Comparison of ENCODE assay signal across 16 cellular contexts in the genomic region with DNA sequence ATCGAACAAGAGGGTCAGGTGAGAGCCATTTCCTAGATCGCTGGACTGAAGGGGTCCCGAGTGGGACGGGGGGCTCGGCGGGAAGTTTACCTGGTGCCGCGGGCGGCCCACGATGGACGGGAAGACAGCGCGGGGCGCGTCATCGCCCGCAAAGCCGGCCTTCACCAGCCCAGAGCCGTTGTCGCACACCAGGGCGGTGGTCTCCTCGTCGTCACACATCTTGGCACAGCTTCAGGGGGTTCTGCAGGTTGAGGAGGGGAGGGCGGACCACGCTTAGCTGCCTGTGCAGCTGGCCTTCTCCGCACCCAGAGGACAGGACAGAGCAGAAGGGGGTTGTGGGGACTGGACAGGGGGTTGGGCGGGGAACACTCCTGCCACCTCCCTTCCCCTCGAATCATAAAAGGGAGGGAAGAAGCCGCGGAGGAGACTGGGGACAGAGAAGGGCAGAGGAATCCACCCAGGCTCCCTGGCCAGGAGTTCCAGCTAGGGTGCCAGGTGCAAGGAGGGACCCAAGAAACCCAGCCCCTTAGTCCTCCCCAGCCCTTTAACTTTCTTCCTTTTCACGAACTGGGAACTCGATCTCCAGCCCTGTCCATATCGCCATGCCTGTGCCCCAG. TPM values are rescaled to one million over a fixed set of nuclear protein-coding genes. Genes with fewer than 3 reads are reported as not detected.
DNase-seq lines count a peak whose midpoint lies in the region; ATAC-seq, FAIRE-seq and TF ChIP-seq lines count a peak whose summit lies in the region.
"Had no signal": no experiment of that assay in that cellular context is flagged by ENCODE, and none has a peak within 500 bp of the region (broad histone marks: within the 10 kb centered on the region; RNA-seq: fewer than 3 reads in every experiment).

No MANE protein-coding gene starts in this region.

- WGBS in H1 (ENCODE audit: extremely low coverage in 1 of 2, insufficient coverage in 1 of 2, insufficient read length in 1 of 2, insufficient replicate concordance in 2 of 2, low coverage in 1 of 2, low lambda C conversion rate in 2 of 2, missing lambda C conversion rate in 1 of 2), 2 experiments = 69% methylated on average over 22 of the region's 33 CpGs; no CpG with 5 or more reads in 1 of the 2 experiments

- H3K4me3 ChIP-seq in HUES6 (ENCODE audit: low read depth, low read length) = peak overlapping the region; percentile 57
- H3K4me3 ChIP-seq in H1 (ENCODE audit: extremely low read depth in 1 of 4, insufficient read depth in 2 of 4, low read depth in 3 of 4, low read length in 4 of 4) = peak overlapping the region; percentile 33 to 69 (median 46)
- H3K4me3 ChIP-seq in skeletal muscle satellite cell (ENCODE audit: low read length) = peak overlapping the region; percentile 74

- no peaks in the 10 kb centered on the region for H3K79me2 ChIP-seq in H1 (ENCODE audit: control insufficient read depth in 1 of 2, insufficient read depth in 2 of 2, low read length in 2 of 2)

- POLR2A ChIA-PET in H1 (lab: Charles Lee; ENCODE audit: partially characterized antibody) = interaction anchor here (0.9 to 1.4 kb wide), 3 partner anchors 8 to 55 kb away, joined by 3 to 5 read pairs (median 4); no protein-coding TSS in a partner anchor

- TF ChIP-seq POLR2A in H1 (IDR thresholded peaks at IDR 0.05; ENCODE audit: control extremely low read depth in 1 of 2, low read depth in 2 of 2, low read length in 2 of 2) = no peak

- H3K4me2 ChIP-seq in H1 (ENCODE audit: insufficient read depth in 1 of 2, low read depth in 2 of 2, low read length in 2 of 2) (peak overlapping the region; percentile 66 to 73), skeletal muscle satellite cell (ENCODE audit: low read length) (peak overlapping the region; percentile 82)

- no peak overlapping the region for H4K5ac ChIP-seq in H1 (ENCODE audit: insufficient read length, low read depth, low read length)

- no peak for TF ChIP-seq EP300 in H1 (IDR thresholded peaks at IDR 0.05; ENCODE audit: borderline replicate concordance in 1 of 2, low read depth in 2 of 2, low read length in 2 of 2)

- no peak overlapping the region for H2BK120ac ChIP-seq in H1 (replicated peaks; ENCODE audit: low read depth, low read length)

- peak overlapping the region; percentile 88; the same call in 1 of the 2 replicates for H4K8ac ChIP-seq in H1 (ENCODE audit: extremely low read depth, insufficient read depth, low read length)

- H3K4me1 ChIP-seq in HUES6 (ENCODE audit: control insufficient read depth, insufficient read depth, low read length) = peaks cover 23% of the 10 kb centered on the region
- H3K4me1 ChIP-seq in H1 (replicated peaks in 1 of 4; ENCODE audit: control insufficient read depth in 3 of 4, insufficient read depth in 4 of 4, low read length in 3 of 4) = peaks cover 4 to 12% (median 8%) of the 10 kb centered on the region in 4 experiments; a peak in 6 of 7 replicates
- peaks cover 28% of the 10 kb centered on the region for H3K4me1 ChIP-seq in skeletal muscle satellite cell (ENCODE audit: control insufficient read depth, insufficient read depth, low read length)

- CTCF ChIA-PET in H1 (lab: Charles Lee; ENCODE audit: partially characterized antibody) = no interaction called here

- no peak overlapping the region for H2BK15ac ChIP-seq in H1 (ENCODE audit: low read length)

- H3K36me3 ChIP-seq in HUES6 (ENCODE audit: control insufficient read depth, insufficient read depth, low read length) = peaks cover 24% of the 10 kb centered on the region
- peaks cover 0 to 14% (median 0%) of the 10 kb centered on the region in 4 experiments; a peak in 3 of 8 replicates for H3K36me3 ChIP-seq in H1 (ENCODE audit: control insufficient read depth in 2 of 4, insufficient read depth in 4 of 4, low read length in 3 of 4)
- peaks cover 33% of the 10 kb centered on the region for H3K36me3 ChIP-seq in skeletal muscle satellite cell (ENCODE audit: insufficient read depth, low read length)

- H3K14ac ChIP-seq in H1 (ENCODE audit: insufficient read length) = no peak overlapping the region

- H3K79me1 ChIP-seq in H1 (ENCODE audit: low read depth, low read length) = no peaks in the 10 kb centered on the region

- H2AK5ac ChIP-seq in H1 (ENCODE audit: low read depth, low read length) = no peak overlapping the region

- DNase-seq in H1 (ENCODE audit: low read depth in 1 of 2, low spot score in 2 of 2) (no peak), iPS-NIHi7 (ENCODE audit: extremely low spot score) (peak; percentile 25), D721Med (ENCODE audit: insufficient read length, low spot score) (no peak), NOMO-1 treated with DMSO at 0.1 percent for 48 hours (lab: John Stamatoyannopoulos, UW; ENCODE audit: unreplicated experiment) (no peak)
- DNase-seq: activated CD4-positive, CD25-positive, alpha-beta regulatory T cell; activated T-cell treated with anti-CD3 and anti-CD28 coated beads for 4 hours; GDM1; NCI-H524 treated with DMSO at 0.1 percent for 48 hours; SIG-M5; stimulated activated naive CD4-positive, alpha-beta T cell treated with Interleukin-2 at 50 U/mL for 16 hours had no signal

- no peak for ATAC-seq in HG03520 (IDR thresholded peaks at IDR 0.05; ENCODE audit: unreplicated experiment)
- no peak for ATAC-seq in HG03521 (IDR thresholded peaks at IDR 0.05; ENCODE audit: unreplicated experiment)

- H3K18ac ChIP-seq in H1 (ENCODE audit: extremely low read depth, low read length) = peak overlapping the region; percentile 51

- peak overlapping the region; percentile 92 for H2AFZ ChIP-seq in H1 (ENCODE audit: low read length)

- H2BK20ac ChIP-seq in H1 (ENCODE audit: low read length) = no peak overlapping the region

- H3K9me3 ChIP-seq in HUES6 (ENCODE audit: control insufficient read depth, insufficient read depth, low read depth, low read length) = no peaks in the 10 kb centered on the region
- H3K9me3 ChIP-seq in H1 (ENCODE audit: insufficient read depth in 2 of 2, low read depth in 1 of 2, low read length in 1 of 2) = no peaks in the 10 kb centered on the region
- H3K9me3 ChIP-seq in skeletal muscle satellite cell (replicated peaks; ENCODE audit: low read length) = no peaks in the 10 kb centered on the region

- TF ChIP-seq RAD21 in H1 (IDR thresholded peaks at IDR 0.05 in 1 of 2, conservative IDR thresholded peaks at IDR 0.05 in 1 of 2; ENCODE audit: low read depth in 2 of 2, low read length in 2 of 2) = no peak

- H4K91ac ChIP-seq in H1 (replicated peaks; ENCODE audit: insufficient read length, low read length) = no peak overlapping the region

- H4K20me1 ChIP-seq in H1 (replicated peaks in 1 of 2; ENCODE audit: control insufficient read depth in 1 of 2, insufficient read depth in 2 of 2, low read length in 2 of 2) = no peaks in the 10 kb centered on the region

- H3K27me3 ChIP-seq in HUES6 (ENCODE audit: control insufficient read depth, insufficient read depth, low read length) = peaks cover 33% of the 10 kb centered on the region
- H3K27me3 ChIP-seq in H1 (replicated peaks in 1 of 4; ENCODE audit: control insufficient read depth in 3 of 4, extremely low read depth in 1 of 4, insufficient read depth in 3 of 4, low read length in 3 of 4) = peaks cover 2 to 28% (median 15%) of the 10 kb centered on the region in 4 experiments; a peak in 6 of 7 replicates
- no peaks in the 10 kb centered on the region for H3K27me3 ChIP-seq in skeletal muscle satellite cell (ENCODE audit: control insufficient read depth, insufficient read depth, low read length)

- no peak overlapping the region for H3K23ac ChIP-seq in H1 (ENCODE audit: insufficient read length)

- no peak for FAIRE-seq in H1 (lab: Jason Lieb, UNC)
- no peak for FAIRE-seq in D721Med (lab: Jason Lieb, UNC)

- H3K9ac ChIP-seq in HUES6 (ENCODE audit: low read length) = peak overlapping the region; percentile 78
- H3K9ac ChIP-seq in H1 (replicated peaks in 1 of 4; ENCODE audit: extremely low read depth in 1 of 4, low read depth in 3 of 4, low read length in 3 of 4) = peak overlapping the region in 3 of 4 experiments; percentile 34 to 46 (median 34); a peak in 4 of 7 replicates
- peak overlapping the region; percentile 91 for H3K9ac ChIP-seq in skeletal muscle satellite cell (ENCODE audit: low read depth, low read length)

- H3K27ac ChIP-seq in HUES6 (ENCODE audit: low read depth, low read length) (peak overlapping the region; percentile 18; the same call in 1 of the 2 replicates), H1 (ENCODE audit: low read depth, low read length) (no peak overlapping the region)
- H3K27ac ChIP-seq: C4-2B had no signal

- peak overlapping the region; percentile 68; the same call in 1 of the 2 replicates for H2BK12ac ChIP-seq in H1 (ENCODE audit: low read depth, low read length)

- H3K23me2 ChIP-seq in H1 (ENCODE audit: low read depth, low read length) = peaks cover 2% of the 10 kb centered on the region; the same call in 1 of the 2 replicates

- H3K4ac ChIP-seq in H1 (replicated peaks; ENCODE audit: insufficient read length, low read depth, low read length) = no peak overlapping the region

- no peak overlapping the region for H3K56ac ChIP-seq in H1 (replicated peaks; ENCODE audit: insufficient read length, low read depth, low read length)

- TF ChIP-seq CTCF in H1 (IDR thresholded peaks at IDR 0.05; ENCODE audit: control extremely low read depth in 1 of 3, insufficient read depth in 1 of 3, low read depth in 1 of 3, low read length in 3 of 3) (no peak), D721Med (IDR thresholded peaks at IDR 0.05; ENCODE audit: insufficient read depth, missing control alignments) (no peak)

- no peak overlapping the region; the same call in 1 of the 2 replicates for H2BK5ac ChIP-seq in H1 (ENCODE audit: low read depth, low read length)

RNA-seq across cellular contexts. Expression of gene ACTC1, which starts 0.7 kb away (rescaled TPM):
- 86.2 and 90.0 TPM in 2 replicates for total RNA-seq in H1 (2021; fragmentation: NEBNext Ultra II Directional; extraction: Animal tissue kit (Norgen Biotek cat#: 25700))
- 33.0 and 37.6 TPM in 2 replicates for polyA plus RNA-seq in H1 (2011; rRNA removed)
- polyA plus RNA-seq in H1 (2011; cell fraction: cytosol; rRNA removed) = 23.8 TPM
- polyA plus RNA-seq in H1 (2011; cell fraction: nucleus; rRNA removed) = 25.5 TPM
- 47.2 to 73.4 TPM (median 59.6 TPM) in 4 replicates for polyA plus RNA-seq in H1 (2012, experiment 1 of 2)
- polyA plus RNA-seq in H1 (2012, experiment 2 of 2) = 71.8 TPM
- 14.5 TPM for polyA plus RNA-seq in H1 (2013, experiment 1 of 2)
- polyA plus RNA-seq in H1 (2013, experiment 2 of 2) = 15.4 TPM
- polyA minus RNA-seq in H1 (2011; rRNA and poly(A)+ RNA removed) = 44.1 and 45.6 TPM in 2 replicates
- polyA minus RNA-seq in H1 (2011; cell fraction: cytosol; rRNA and poly(A)+ RNA removed) = 16.4 TPM
- polyA minus RNA-seq in H1 (2011; cell fraction: nucleus; rRNA and poly(A)+ RNA removed) = 20.7 TPM
- total RNA-seq in skeletal muscle satellite cell (2012; rRNA removed) = 5.6 and 179 TPM in 2 replicates
- polyA plus RNA-seq: neural cell had no signal

RNA-seq across cellular contexts. Expression of gene GJD2, which starts 39.9 kb away (rescaled TPM):
- 0.54 and 0.78 TPM in 2 replicates for total RNA-seq in H1 (2021; fragmentation: NEBNext Ultra II Directional; extraction: Animal tissue kit (Norgen Biotek cat#: 25700))
- polyA plus RNA-seq in H1 (2011; rRNA removed) = 0.31 and 0.39 TPM in 2 replicates
- polyA plus RNA-seq in H1 (2011; cell fraction: cytosol; rRNA removed) = 0.35 TPM
- 0.40 TPM for polyA plus RNA-seq in H1 (2011; cell fraction: nucleus; rRNA removed)
- 0.31 to 0.56 TPM (median 0.40 TPM) in 4 replicates for polyA plus RNA-seq in H1 (2012, experiment 1 of 2)
- polyA plus RNA-seq in H1 (2012, experiment 2 of 2) = 0.25 TPM
- polyA plus RNA-seq in H1 (2013, experiment 1 of 2) = 0.45 TPM
- 0.66 TPM for polyA plus RNA-seq in H1 (2013, experiment 2 of 2)
- 0.80 and 1.2 TPM in 2 replicates for polyA minus RNA-seq in H1 (2011; rRNA and poly(A)+ RNA removed)
- polyA minus RNA-seq in H1 (2011; cell fraction: cytosol; rRNA and poly(A)+ RNA removed) = 0.88 TPM
- polyA minus RNA-seq in H1 (2011; cell fraction: nucleus; rRNA and poly(A)+ RNA removed) = 1.2 TPM
- not detected in 2 replicates for total RNA-seq in skeletal muscle satellite cell (2012; rRNA removed)

Comparison
In these comparisons a context has a peak if more than half of its experiments do, and no peak if none do; other contexts are left out.
1. H3K9ac ChIP-seq: peak in every context shown above with its lines; median percentile 91 in skeletal muscle satellite cell; 78 in HUES6; 34 in H1.